In the genomic region with DNA sequence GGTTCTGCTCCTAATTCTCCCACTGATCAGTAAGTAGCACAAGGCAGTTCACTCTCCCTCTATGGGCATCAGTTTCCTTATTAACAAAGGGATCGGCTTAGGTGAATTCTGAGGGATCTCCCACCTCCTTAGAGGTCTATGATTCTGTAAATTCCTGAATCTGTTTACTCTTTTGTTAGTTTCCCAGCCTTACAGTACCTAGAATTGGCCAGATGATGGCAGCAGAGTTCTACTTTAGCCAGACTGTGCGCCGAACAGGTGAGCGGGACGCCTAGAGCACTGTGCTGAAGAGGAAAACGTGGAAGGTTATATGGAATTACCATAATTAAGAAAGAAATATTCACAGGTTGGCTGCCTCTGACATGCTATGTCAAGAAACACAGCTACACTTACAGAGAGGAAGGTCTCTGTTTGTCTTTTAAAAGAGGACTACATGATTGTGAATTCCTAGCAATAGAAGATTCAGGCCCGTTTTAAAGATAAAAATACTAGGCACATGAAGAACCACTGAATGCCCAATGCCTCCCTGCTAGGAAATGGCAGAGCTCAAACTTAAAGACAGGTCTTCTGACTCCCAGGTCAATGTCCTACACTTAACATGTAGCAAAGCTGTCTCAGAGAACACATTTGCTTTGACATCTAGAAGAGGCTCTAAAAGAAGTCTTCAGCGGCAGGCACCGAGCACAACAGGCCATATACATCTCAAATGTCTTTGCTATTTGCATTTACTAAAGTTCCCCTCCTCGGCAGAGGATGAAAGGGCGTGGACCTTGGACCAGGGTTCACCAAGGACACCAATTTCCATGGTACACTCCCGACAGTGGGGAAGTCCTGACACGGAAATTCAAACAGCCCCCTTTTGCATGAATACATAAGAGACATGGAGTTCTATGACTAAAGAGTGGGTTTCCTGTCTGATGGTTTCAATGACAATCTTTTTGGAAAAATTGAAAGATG, we compare ENCODE assay signal across 7 cellular contexts.
DNase-seq lines count a peak whose midpoint lies in the region; ATAC-seq, FAIRE-seq and TF ChIP-seq lines count a peak whose summit lies in the region.

No MANE protein-coding gene starts in this region.

- H3K27ac Mint-ChIP-seq in activated naive CD8-positive, alpha-beta T cell treated with anti-CD3 and anti-CD28 coated beads, Interleukin-2, amount 50 U/mL, for 24 hours: no peak overlapping the region

- in situ Hi-C loops in gastrocnemius medialis (cut with MboI; ENCODE audit: low sequenced_read_pairs in 4 of 4): loop anchor here in 3 of 4 donors (10.0 to 25.0 kb wide), 3 partner anchors 327 to 1107 kb away; partner anchors contain the start of gene ATP13A4 (in 1 of the 3)

- intact Hi-C loops in right cardiac atrium (cut with DNase I): loop anchor here (5.0 to 10.0 kb wide), 2 partner anchors 335 to 337 kb away; no protein-coding TSS in a partner anchor
- intact Hi-C loops in gastrocnemius medialis (cut with DNase I; ENCODE audit: low total_unique reads): loop anchor here (5.0 kb wide), 1 partner anchor 335 kb away; no protein-coding TSS in a partner anchor

- peak; percentile 94 for FAIRE-seq in H54 (lab: Jason Lieb, UNC)

- H3K27me3 Mint-ChIP-seq in activated naive CD8-positive, alpha-beta T cell treated with anti-CD3 and anti-CD28 coated beads, Interleukin-2, amount 50 U/mL, for 24 hours: peaks cover 22% of the 10 kb centered on the region

- H3K27me3 ChIP-seq in right cardiac atrium (ENCODE audit: control insufficient read depth, insufficient read depth) (no peaks in the 10 kb centered on the region), gastrocnemius medialis (no peaks in the 10 kb centered on the region)

- ATAC-seq in activated naive CD8-positive, alpha-beta T cell treated with anti-CD3 and anti-CD28 coated beads, Interleukin-2, amount 50 U/mL, for 24 hours: peak; percentile 47
- ATAC-seq in right cardiac atrium: peak; percentile 75 to 80
- peak; percentile 62 to 74 for ATAC-seq in gastrocnemius medialis

- H3K4me3 Mint-ChIP-seq in activated naive CD8-positive, alpha-beta T cell treated with anti-CD3 and anti-CD28 coated beads, Interleukin-2, amount 50 U/mL, for 24 hours: no peak overlapping the region

- H3K36me3 Mint-ChIP-seq in activated naive CD8-positive, alpha-beta T cell treated with anti-CD3 and anti-CD28 coated beads, Interleukin-2, amount 50 U/mL, for 24 hours (ENCODE audit: low read depth): no peaks in the 10 kb centered on the region

- no peak overlapping the region for H3K4me3 ChIP-seq in right cardiac atrium (ENCODE audit: low read length)
- H3K4me3 ChIP-seq in gastrocnemius medialis: no peak overlapping the region

- no peaks in the 10 kb centered on the region for H3K9me3 ChIP-seq in right cardiac atrium (ENCODE audit: control insufficient read depth, low read length)
- H3K9me3 ChIP-seq in gastrocnemius medialis: no peaks in the 10 kb centered on the region

- no peaks in the 10 kb centered on the region for H3K36me3 ChIP-seq in gastrocnemius medialis

- H3K4me1 ChIP-seq in right cardiac atrium (ENCODE audit: control insufficient read depth, insufficient read depth, low read length): no peaks in the 10 kb centered on the region
- H3K4me1 ChIP-seq in gastrocnemius medialis: no peaks in the 10 kb centered on the region

- peak; percentile 25 for DNase-seq in H54 (ENCODE audit: insufficient read length, low spot score)
- peak; percentile 31 to 49 for DNase-seq in Kasumi-1 (lab: John Stamatoyannopoulos, UW)
- peak; percentile 51 for DNase-seq in RKO (ENCODE audit: low spot score)
- DNase-seq in activated naive CD8-positive, alpha-beta T cell treated with anti-CD3 and anti-CD28 coated beads, Interleukin-2, amount 50 U/mL, for 24 hours: peak; percentile 38
- DNase-seq in right cardiac atrium: peak; percentile 33 to 59 (median 38)
- peak; percentile 11 to 19 for DNase-seq in gastrocnemius medialis

- TF ChIP-seq POLR2A in H54 (IDR thresholded peaks at IDR 0.05; ENCODE audit: low read depth, low read length): no peak
- TF ChIP-seq POLR2A in gastrocnemius medialis (IDR thresholded peaks at IDR 0.05): no peak

- whole genome bisulfite sequencing in right cardiac atrium: 29% methylated on average over 13 of the region's 13 CpGs

- H3K27ac ChIP-seq in right cardiac atrium (ENCODE audit: low read length) (no peak overlapping the region), gastrocnemius medialis (no peak overlapping the region)

- peak; percentile 81 for TF ChIP-seq CTCF in GM12873 (IDR thresholded peaks at IDR 0.05; ENCODE audit: insufficient read depth, low read depth, low read length, missing control alignments)
- peak; percentile 61 to 90 (median 73) for TF ChIP-seq CTCF in gastrocnemius medialis (IDR thresholded peaks at IDR 0.05 in 4 of 5, conservative IDR thresholded peaks at IDR 0.05 in 1 of 5)

- H3K4me1 Mint-ChIP-seq in activated naive CD8-positive, alpha-beta T cell treated with anti-CD3 and anti-CD28 coated beads, Interleukin-2, amount 50 U/mL, for 24 hours: no peaks in the 10 kb centered on the region

- no peaks in the 10 kb centered on the region for H3K9me3 Mint-ChIP-seq in activated naive CD8-positive, alpha-beta T cell treated with anti-CD3 and anti-CD28 coated beads, Interleukin-2, amount 50 U/mL, for 24 hours
